Comparison of ENCODE assay signal across 12 cellular contexts in genomic region chr3:47661121-47661752, GRCh38.
DNase-seq lines count a peak whose midpoint lies in the region; ATAC-seq and TF ChIP-seq lines count a peak whose summit lies in the region.
"Had no signal": no experiment of that assay in that cellular context is flagged by ENCODE, and none has a peak within 500 bp of the region (broad histone marks: within the 10 kb centered on the region; RNA-seq: fewer than 3 reads in every experiment).

No MANE protein-coding gene starts in this region.

- dilution Hi-C loops in mammary epithelial cell (cut with HindIII; ENCODE audit: low sequenced_read_pairs), result no loop called here

- peaks cover 19% of the 10 kb centered on the region for H3K79me2 ChIP-seq in mammary epithelial cell (ENCODE audit: insufficient read depth, low read length)

- H3K4ac ChIP-seq in mesenchymal stem cell (ENCODE audit: low read depth in 1 of 2, low read length in 2 of 2), result no peak overlapping the region

- H3K9me3 ChIP-seq in BE2C (no peaks in the 10 kb centered on the region), mammary epithelial cell (replicated peaks; ENCODE audit: insufficient read depth, low read length) (no peaks in the 10 kb centered on the region), mesenchymal stem cell (ENCODE audit: control insufficient read depth, low read length) (peaks cover 4% of the 10 kb centered on the region), upper lobe of left lung (no peaks in the 10 kb centered on the region)

- H2BK12ac ChIP-seq in mesenchymal stem cell (ENCODE audit: low read length in 2 of 2), result no peak overlapping the region

- H2BK120ac ChIP-seq in mesenchymal stem cell (ENCODE audit: low read depth, low read length), result no peak overlapping the region

- H3K27ac ChIP-seq in mammary epithelial cell (ENCODE audit: insufficient read depth, low read depth, low read length), result no peak overlapping the region
- H3K27ac ChIP-seq in mesenchymal stem cell (ENCODE audit: low read length, poor library complexity, severe bottlenecking), result peak overlapping the region; percentile 60
- no peak overlapping the region for H3K27ac ChIP-seq in upper lobe of left lung

- WGBS in mammary epithelial cell (ENCODE audit: low coverage, missing lambda C conversion rate), result 71% methylated on average over 5 of the region's 5 CpGs
- WGBS in mesenchymal stem cell, result 27% methylated on average over 5 of the region's 5 CpGs
- WGBS in upper lobe of left lung, 2 donors, result 74 to 88% methylated on average over 5 of the region's 5 CpGs

- TF ChIP-seq POLR2A in upper lobe of left lung (IDR thresholded peaks at IDR 0.05), result no peak

- BruUV-seq in mammary epithelial cell (replicated peaks; lab: Mats Ljungman, UMichigan), result no TSS peak

- no peak overlapping the region for H3K18ac ChIP-seq in mesenchymal stem cell (ENCODE audit: low read depth in 1 of 2, low read length in 2 of 2)

- H3K4me3 ChIP-seq in BE2C (ENCODE audit: low read depth, low read length) (no peak overlapping the region), mammary epithelial cell (replicated peaks in 1 of 3; ENCODE audit: insufficient read depth in 1 of 3, low read depth in 2 of 3, low read length in 3 of 3) (no peak overlapping the region), mesenchymal stem cell (ENCODE audit: insufficient read depth in 1 of 2, low read depth in 1 of 2, low read length in 2 of 2) (no peak overlapping the region), upper lobe of left lung (no peak overlapping the region)

- H3K27me3 ChIP-seq in BE2C, result no peaks in the 10 kb centered on the region
- H3K27me3 ChIP-seq in mammary epithelial cell (ENCODE audit: insufficient read depth, low read length), result no peaks in the 10 kb centered on the region
- no peaks in the 10 kb centered on the region for H3K27me3 ChIP-seq in mesenchymal stem cell (ENCODE audit: control insufficient read depth in 1 of 2, insufficient read depth in 1 of 2, low read length in 2 of 2)
- H3K27me3 ChIP-seq in upper lobe of left lung, result no peaks in the 10 kb centered on the region

- H3K4me1 ChIP-seq in BE2C (no peaks in the 10 kb centered on the region), mammary epithelial cell (ENCODE audit: insufficient read depth, low read length) (no peaks in the 10 kb centered on the region), mesenchymal stem cell (ENCODE audit: control insufficient read depth, insufficient read depth, low read depth, low read length) (peaks cover 2% of the 10 kb centered on the region), upper lobe of left lung (no peaks in the 10 kb centered on the region)

- no peak for TF ChIP-seq EP300 in upper lobe of left lung (IDR thresholded peaks at IDR 0.05)

- no peak overlapping the region for H2AFZ ChIP-seq in mammary epithelial cell (ENCODE audit: low read depth, low read length)
- H2AFZ ChIP-seq in mesenchymal stem cell (ENCODE audit: low read depth, low read length), result no peak overlapping the region

- H2AK5ac ChIP-seq in mesenchymal stem cell (ENCODE audit: low read length, severe bottlenecking), result no peak overlapping the region

- intact Hi-C loops in mammary epithelial cell (cut with micrococcal nuclease), result no loop called here

- H2BK15ac ChIP-seq in mesenchymal stem cell (ENCODE audit: low read depth, poor library complexity, severe bottlenecking), result no peak overlapping the region

- H3K4me2 ChIP-seq in mammary epithelial cell (ENCODE audit: insufficient read depth, low read depth, low read length), result no peak overlapping the region
- H3K4me2 ChIP-seq in mesenchymal stem cell (ENCODE audit: low read length, poor library complexity, severe bottlenecking), result no peak overlapping the region

- in situ Hi-C loops in mammary epithelial cell (cut with MboI; ENCODE audit: low sequenced_read_pairs in 2 of 2), result no loop called here

- no peak overlapping the region for H4K91ac ChIP-seq in mesenchymal stem cell (ENCODE audit: low read length)

- peaks cover 17% of the 10 kb centered on the region for H3K79me1 ChIP-seq in mesenchymal stem cell (replicated peaks; ENCODE audit: low read length, poor library complexity, severe bottlenecking)

- no peak overlapping the region for H4K8ac ChIP-seq in mesenchymal stem cell (ENCODE audit: low read length)

- CTCF ChIA-PET in mammary epithelial cell (lab: Charles Lee; ENCODE audit: low non-redundant PET), result interaction anchor here (0.6 kb wide), 1 partner anchor 49 kb away, joined by 9 read pairs; no protein-coding TSS in a partner anchor
- CTCF ChIA-PET in GM10248 (lab: Yijun Ruan, JAX), result interaction anchor here (1.0 to 1.3 kb wide), 5 partner anchors 8 to 148 kb away, joined by 3 to 7 read pairs (median 3); no protein-coding TSS in a partner anchor

- H3K36me3 ChIP-seq in BE2C (peaks cover 15% of the 10 kb centered on the region), mammary epithelial cell (ENCODE audit: insufficient read depth, low read length) (peaks cover 11% of the 10 kb centered on the region), mesenchymal stem cell (ENCODE audit: control insufficient read depth in 1 of 2, insufficient read depth in 2 of 2, low read depth in 1 of 2, low read length in 2 of 2) (peaks cover 17 to 50% of the 10 kb centered on the region in 2 experiments), upper lobe of left lung (peaks cover 0 to 39% (median 3%) of the 10 kb centered on the region in 4 donors)

- no peak for ATAC-seq in upper lobe of left lung (ENCODE audit: low FRiP score in 2 of 2)
- ATAC-seq: WTC11 had no signal

- no peaks in the 10 kb centered on the region for H4K20me1 ChIP-seq in mammary epithelial cell (ENCODE audit: insufficient read depth, low read length)

- DNase-seq in BE2C (peak; percentile 12), HT1080 (ENCODE audit: low read depth) (peak; percentile 46), mammary epithelial cell (peak; percentile 27), mesenchymal stem cell (peak; percentile 78), upper lobe of left lung (no peak), GM10248 (ENCODE audit: extremely low spot score) (no peak)
- DNase-seq in stimulated activated CD4-positive, alpha-beta T cell treated with anti-CD3 and anti-CD28 coated beads, Interleukin-4, amount 100 ng/mL, for 24 hours, result no peak
- no peak for DNase-seq in activated effector memory CD4-positive, alpha-beta T cell treated with anti-CD3 and anti-CD28 coated beads, Interleukin-2, amount 50 U/mL, for 16 hours
- DNase-seq: DMS153; effector memory CD4-positive, alpha-beta T cell; NCI-H1048 had no signal

- H2BK5ac ChIP-seq in mesenchymal stem cell (ENCODE audit: low read depth, low read length, poor library complexity, severe bottlenecking), result no peak overlapping the region

- H3K23ac ChIP-seq in mesenchymal stem cell (ENCODE audit: low read length in 2 of 2), result no peak overlapping the region

- H3K9ac ChIP-seq in mammary epithelial cell (ENCODE audit: insufficient read depth, low read length), result no peak overlapping the region
- peak overlapping the region; percentile 36 for H3K9ac ChIP-seq in mesenchymal stem cell (ENCODE audit: low read length)

- POLR2A ChIA-PET in GM10248 (lab: Yijun Ruan, JAX), result no interaction called here

- no peak for TF ChIP-seq CTCF in BE2C (IDR thresholded peaks at IDR 0.05; ENCODE audit: low read depth, low read length)
- no peak for TF ChIP-seq CTCF in mammary epithelial cell (conservative IDR thresholded peaks at IDR 0.05 in 1 of 2, IDR thresholded peaks at IDR 0.05 in 1 of 2; ENCODE audit: extremely low read depth in 1 of 2, insufficient read depth in 1 of 2, low read depth in 1 of 2, low read length in 2 of 2)
- TF ChIP-seq CTCF in upper lobe of left lung (IDR thresholded peaks at IDR 0.05), result no peak
- no peak for TF ChIP-seq CTCF in GM10248 (IDR thresholded peaks at IDR 0.05; ENCODE audit: control extremely low read depth, extremely low read depth, low read depth, missing control alignments)

- no peak overlapping the region for H3K14ac ChIP-seq in mesenchymal stem cell (ENCODE audit: low read length in 2 of 2)

Comparison
In these comparisons a context has a peak if more than half of its experiments do, and no peak if none do; other contexts are left out.
1. DNase-seq: peak in BE2C (single experiment), HT1080 (single experiment), mammary epithelial cell (single experiment) and mesenchymal stem cell (single experiment); none in stimulated activated CD4-positive, alpha-beta T cell treated with anti-CD3 and anti-CD28 coated beads, Interleukin-4, amount 100 ng/mL, for 24 hours (single experiment), upper lobe of left lung (0 of 2), activated effector memory CD4-positive, alpha-beta T cell treated with anti-CD3 and anti-CD28 coated beads, Interleukin-2, amount 50 U/mL, for 16 hours (single experiment) and GM10248 (single experiment).